9 cellular contexts compared by ENCODE assay signal in the genomic region with DNA sequence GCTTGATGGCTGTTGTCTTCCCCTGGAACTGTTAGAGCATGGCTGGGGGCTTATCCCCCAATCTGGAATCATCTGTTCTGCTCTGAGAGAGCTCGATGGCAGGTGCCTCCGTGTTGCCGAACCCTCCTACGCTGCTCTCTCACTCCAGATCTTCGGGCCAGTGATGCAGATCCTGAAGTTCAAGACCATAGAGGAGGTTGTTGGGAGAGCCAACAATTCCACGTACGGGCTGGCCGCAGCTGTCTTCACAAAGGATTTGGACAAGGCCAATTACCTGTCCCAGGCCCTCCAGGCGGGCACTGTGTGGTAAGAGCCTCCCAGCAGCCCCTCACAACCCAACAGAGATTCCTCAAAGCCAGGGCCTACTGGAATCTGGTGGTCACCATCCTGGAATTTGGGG.
"Had no signal": no experiment of that assay in that cellular context is flagged by ENCODE, and none has a peak within 500 bp of the region (broad histone marks: within the 10 kb centered on the region; RNA-seq: fewer than 3 reads in every experiment).

No MANE protein-coding gene starts in this region.

- ATAC-seq: HCT116, K562 had no signal

- H3K27ac ChIP-seq: GM23248 had no signal

- H3K9ac ChIP-seq: GM23248 had no signal

- H3K4me1 ChIP-seq: HAP-1 had no signal

- H3K27ac Mint-ChIP-seq: HFFc6 had no signal

- H3K4me3 ChIP-seq: GM23248, HAP-1, K562 had no signal

- H3K9me3 ChIP-seq: HAP-1 had no signal

- H3K36me3 ChIP-seq: HAP-1 had no signal

- H3K4me3 Mint-ChIP-seq: HFFc6 had no signal

- H2AFZ ChIP-seq: GM23248 had no signal

- DNase-seq: GM23248, GOT3, H7, HFFc6, IMR-90, KG1 had no signal

- H3K9me3 Mint-ChIP-seq: HFFc6 had no signal
